Comparison of ENCODE assay signal across 10 cellular contexts in genomic region chr14:69636718-69637480, GRCh38. TPM values are rescaled to one million over a fixed set of nuclear protein-coding genes. Genes with fewer than 3 reads are reported as not detected.
DNase-seq lines count a peak whose midpoint lies in the region; ATAC-seq and TF ChIP-seq lines count a peak whose summit lies in the region.
"Had no signal": no experiment of that assay in that cellular context is flagged by ENCODE, and none has a peak within 500 bp of the region (broad histone marks: within the 10 kb centered on the region; RNA-seq: fewer than 3 reads in every experiment).

No MANE protein-coding gene starts in this region.

- H2AFZ ChIP-seq in neural progenitor cell (replicated peaks): no peak overlapping the region

- H3K27ac Mint-ChIP-seq in stimulated activated naive CD8-positive, alpha-beta T cell treated with anti-CD3 and anti-CD28 coated beads, Interleukin-15, Interleukin-2, amounts not matched to agents 100 ng/mL and 50 ng/mL, for 24 hours: peak overlapping the region; percentile 96
- H3K27ac Mint-ChIP-seq in endodermal cell: peak overlapping the region; percentile 24
- H3K27ac Mint-ChIP-seq in neural progenitor cell: no peak overlapping the region

- H3K9me3 Mint-ChIP-seq in stimulated activated naive CD8-positive, alpha-beta T cell treated with anti-CD3 and anti-CD28 coated beads, Interleukin-15, Interleukin-2, amounts not matched to agents 100 ng/mL and 50 ng/mL, for 24 hours: peaks cover 12% of the 10 kb centered on the region
- H3K9me3 Mint-ChIP-seq in endodermal cell: peaks cover 15% of the 10 kb centered on the region
- H3K9me3 Mint-ChIP-seq in neural progenitor cell: peaks cover 12% of the 10 kb centered on the region

- no peak for ATAC-seq in stimulated activated naive CD8-positive, alpha-beta T cell treated with anti-CD3 and anti-CD28 coated beads, Interleukin-15, Interleukin-2, amounts not matched to agents 100 U/mL and 50 U/mL, for 24 hours

- H3K27me3 Mint-ChIP-seq in stimulated activated naive CD8-positive, alpha-beta T cell treated with anti-CD3 and anti-CD28 coated beads, Interleukin-15, Interleukin-2, amounts not matched to agents 100 ng/mL and 50 ng/mL, for 24 hours: no peaks in the 10 kb centered on the region
- H3K27me3 Mint-ChIP-seq in endodermal cell (ENCODE audit: insufficient read depth) (peaks cover 1% of the 10 kb centered on the region), neural progenitor cell (ENCODE audit: insufficient read depth, low read depth) (peaks cover 6% of the 10 kb centered on the region)

- H3K9me3 ChIP-seq in endodermal cell (ENCODE audit: control insufficient read depth, low read length): peaks cover 16% of the 10 kb centered on the region
- H3K9me3 ChIP-seq in neural progenitor cell (ENCODE audit: low read depth): peaks cover 6% of the 10 kb centered on the region
- H3K9me3 ChIP-seq in prostate gland: no peaks in the 10 kb centered on the region

- H3K4me3 ChIP-seq in endodermal cell (ENCODE audit: low read length): no peak overlapping the region
- no peak overlapping the region for H3K4me3 ChIP-seq in neural progenitor cell
- H3K4me3 ChIP-seq in prostate gland: no peak overlapping the region

- peaks cover 48% of the 10 kb centered on the region for H4K20me1 ChIP-seq in neural progenitor cell (ENCODE audit: low read depth)

- WGBS in endodermal cell (ENCODE audit: insufficient coverage in 1 of 2, insufficient read length in 1 of 2), 2 experiments: 88 to 98% methylated on average over 5 to 7 of the region's 7 CpGs
- 73% methylated on average over 7 of the region's 7 CpGs for WGBS in prostate gland

- H3F3A ChIP-seq in neural progenitor cell (ENCODE audit: low read depth): peaks cover 26% of the 10 kb centered on the region

- H3K36me3 Mint-ChIP-seq in stimulated activated naive CD8-positive, alpha-beta T cell treated with anti-CD3 and anti-CD28 coated beads, Interleukin-15, Interleukin-2, amounts not matched to agents 100 ng/mL and 50 ng/mL, for 24 hours (ENCODE audit: low read depth): peaks cover 37% of the 10 kb centered on the region
- H3K36me3 Mint-ChIP-seq in endodermal cell (ENCODE audit: low read depth) (peaks cover 6% of the 10 kb centered on the region), neural progenitor cell (peaks cover 2% of the 10 kb centered on the region)

- intact Hi-C loops in prostate gland (cut with DNase I): no loop called here

- H3K4me1 Mint-ChIP-seq in stimulated activated naive CD8-positive, alpha-beta T cell treated with anti-CD3 and anti-CD28 coated beads, Interleukin-15, Interleukin-2, amounts not matched to agents 100 ng/mL and 50 ng/mL, for 24 hours (ENCODE audit: low read depth): peaks cover 95% of the 10 kb centered on the region
- H3K4me1 Mint-ChIP-seq in endodermal cell (peaks cover 50% of the 10 kb centered on the region), neural progenitor cell (peaks cover 67% of the 10 kb centered on the region)

- H3K27me3 ChIP-seq in endodermal cell (ENCODE audit: control insufficient read depth, insufficient read depth, low read length, poor library complexity, severe bottlenecking): no peaks in the 10 kb centered on the region
- H3K27me3 ChIP-seq in neural progenitor cell: no peaks in the 10 kb centered on the region
- H3K27me3 ChIP-seq in prostate gland (replicated peaks; ENCODE audit: insufficient read depth): no peaks in the 10 kb centered on the region

- H3K36me3 ChIP-seq in endodermal cell (ENCODE audit: control insufficient read depth, insufficient read depth, low read length): peaks cover 2% of the 10 kb centered on the region
- H3K36me3 ChIP-seq in neural progenitor cell: peaks cover 6% of the 10 kb centered on the region
- no peaks in the 10 kb centered on the region for H3K36me3 ChIP-seq in prostate gland

- no peak for DNase-seq in stimulated activated naive CD8-positive, alpha-beta T cell treated with anti-CD3 and anti-CD28 coated beads, Interleukin-15, Interleukin-2, amounts not matched to agents 100 U/mL and 50 U/mL, for 24 hours
- DNase-seq in endodermal cell (no peak), neural progenitor cell (ENCODE audit: low spot score) (no peak), prostate gland (ENCODE audit: low spot score) (no peak), DMS114 treated with DMSO at 0.1 percent for 48 hours (lab: John Stamatoyannopoulos, UW; ENCODE audit: unreplicated experiment) (no peak)
- no peak for DNase-seq in stimulated activated CD8-positive, alpha-beta memory T cell treated with anti-CD3 and anti-CD28 coated beads, Interleukin-4, amount 100 ng/mL, for 48 hours
- DNase-seq in stimulated activated CD4-positive, alpha-beta T cell treated with anti-CD3 and anti-CD28 coated beads, Interleukin-4, amount 100 ng/mL, for 4 hours: no peak
- DNase-seq: amniotic stem cell, T-helper 9 cell had no signal

- H3K9ac ChIP-seq in endodermal cell (ENCODE audit: extremely low read depth, low read length, poor library complexity, severe bottlenecking) (no peak overlapping the region), neural progenitor cell (no peak overlapping the region)

- no peak for TF ChIP-seq CTCF in endodermal cell (conservative IDR thresholded peaks at IDR 0.05)
- no peak for TF ChIP-seq CTCF in neural progenitor cell (IDR thresholded peaks at IDR 0.05)
- no peak for TF ChIP-seq CTCF in prostate gland (IDR thresholded peaks at IDR 0.05)

- peaks cover 61% of the 10 kb centered on the region for H3K79me2 ChIP-seq in neural progenitor cell (ENCODE audit: low read depth)

- no peak for TF ChIP-seq POLR2A in prostate gland (IDR thresholded peaks at IDR 0.05)

- H3K4me3 Mint-ChIP-seq in stimulated activated naive CD8-positive, alpha-beta T cell treated with anti-CD3 and anti-CD28 coated beads, Interleukin-15, Interleukin-2, amounts not matched to agents 100 ng/mL and 50 ng/mL, for 24 hours: peak overlapping the region; percentile 53
- H3K4me3 Mint-ChIP-seq in endodermal cell (no peak overlapping the region), neural progenitor cell (peak overlapping the region; percentile 10)

- peak overlapping the region; percentile 78 for H3K4me2 ChIP-seq in neural progenitor cell

- peaks cover 17% of the 10 kb centered on the region for H3K4me1 ChIP-seq in endodermal cell (ENCODE audit: control insufficient read depth, insufficient read depth, low read length)
- peaks cover 66% of the 10 kb centered on the region for H3K4me1 ChIP-seq in neural progenitor cell
- peaks cover 14% of the 10 kb centered on the region for H3K4me1 ChIP-seq in prostate gland (replicated peaks)

- H3K27ac ChIP-seq in endodermal cell (ENCODE audit: low read depth, low read length) (peak overlapping the region; percentile 22), neural progenitor cell (peak overlapping the region; percentile 55), prostate gland (no peak overlapping the region)

RNA-seq across cellular contexts. Expression of gene SUSD6, which starts 25.5 kb away (rescaled TPM):
- 1 to 10 TPM; 5.7 to 5.9 TPM for total RNA-seq in endodermal cell
- polyA plus RNA-seq in endodermal cell (2013, experiment 1 of 2): 10.2 TPM
- polyA plus RNA-seq in endodermal cell (2013, experiment 2 of 2): 8.1 TPM
- total RNA-seq in neural progenitor cell (ENCODE audit: low replicate concordance): 6.3 and 9.2 TPM in 2 replicates
- 10 to 100 TPM; 41.1 to 52.3 TPM for total RNA-seq in prostate gland

Comparison
In these comparisons a context has a peak if more than half of its experiments do, and no peak if none do; other contexts are left out.
1. H3K27ac ChIP-seq: peak in endodermal cell (single experiment) and neural progenitor cell (single experiment); none in prostate gland (0 of 2).